ENCODE assay signal across 22 cellular contexts in genomic region chr5:50873594-50874276, GRCh38.
A peak's percentile ranks its signal among the peaks of the same experiment; 100 is the strongest.
DNase-seq lines count a peak whose midpoint lies in the region; ATAC-seq, FAIRE-seq and TF ChIP-seq lines count a peak whose summit lies in the region.
"Had no signal": no experiment of that assay in that cellular context is flagged by ENCODE, and none has a peak within 500 bp of the region (broad histone marks: within the 10 kb centered on the region; RNA-seq: fewer than 3 reads in every experiment).

No MANE protein-coding gene starts in this region.

- CTCF ChIA-PET in GM12878 (lab: Yijun Ruan, JAX) (no interaction called here), SK-N-SH (lab: Yijun Ruan, JAX) (no interaction called here)

- in situ Hi-C loops in KBM-7 (cut with MboI; ENCODE audit: low pct_unique_long_range_greater_than_20kb, low sequenced_read_pairs) (no loop called here), GM12878 (cut with MboI) (no loop called here)

- no peaks in the 10 kb centered on the region for H3K36me3 Mint-ChIP-seq in glutamatergic neuron (ENCODE audit: unreplicated experiment)
- H3K36me3 Mint-ChIP-seq: CD4-positive, CD25-positive, alpha-beta regulatory T cell had no signal

- WGBS in GM12878 (ENCODE audit: insufficient coverage, insufficient replicate concordance, low lambda C conversion rate, missing lambda C conversion rate): 0% methylated on average over 2 of the region's 2 CpGs
- 73% methylated on average over 2 of the region's 2 CpGs for WGBS in smooth muscle cell (ENCODE audit: low lambda C conversion rate)
- 21% methylated on average over 2 of the region's 2 CpGs for WGBS in SK-N-SH (ENCODE audit: low lambda C conversion rate)

- H2AFZ ChIP-seq in GM12878 (ENCODE audit: control insufficient read depth, low read depth, low read length) (no peak overlapping the region), smooth muscle cell (ENCODE audit: low read depth) (no peak overlapping the region), SK-N-SH (ENCODE audit: low read depth) (no peak overlapping the region)
- H2AFZ ChIP-seq: GM23248 had no signal

- no peak for TF ChIP-seq EP300 in GM12878 (IDR thresholded peaks at IDR 0.05; ENCODE audit: borderline replicate concordance in 1 of 2, control insufficient read depth in 1 of 2, low read depth in 2 of 2, low read length in 2 of 2)
- TF ChIP-seq EP300 in SK-N-SH (IDR thresholded peaks at IDR 0.05; ENCODE audit: borderline replicate concordance in 1 of 2, low read depth in 1 of 2, low read length in 1 of 2): no peak

- no peak overlapping the region for H3K27ac Mint-ChIP-seq in glutamatergic neuron (ENCODE audit: unreplicated experiment)
- H3K27ac Mint-ChIP-seq: B cell had no signal

- peak; percentile 55 for ATAC-seq in HG02852 (IDR thresholded peaks at IDR 0.05; ENCODE audit: unreplicated experiment)
- no peak for ATAC-seq in GM12878
- ATAC-seq: A549, K562, PC-3 had no signal

- no peaks in the 10 kb centered on the region for H3K79me2 ChIP-seq in GM12878 (ENCODE audit: control insufficient read depth, insufficient read depth, low read length)
- H3K79me2 ChIP-seq in smooth muscle cell (ENCODE audit: low read depth): no peaks in the 10 kb centered on the region
- no peaks in the 10 kb centered on the region for H3K79me2 ChIP-seq in SK-N-SH (ENCODE audit: insufficient read depth)

- intact Hi-C loops in GM12878 (cut with micrococcal nuclease; ENCODE audit: unreplicated experiment): no loop called here

- no peak for TF ChIP-seq POLR2A in GM12878 (IDR thresholded peaks at IDR 0.05; ENCODE audit: low read depth, low read length)

- peak; percentile 38 for DNase-seq in KBM-7
- no peak for DNase-seq in GM12878 (ENCODE audit: low read depth, low spot score)
- no peak for DNase-seq in smooth muscle cell (lab: John Stamatoyannopoulos, UW; ENCODE audit: unreplicated experiment)
- DNase-seq in glutamatergic neuron: no peak
- no peak for DNase-seq in SK-N-SH
- no peak for DNase-seq in H4 (ENCODE audit: low spot score)
- DNase-seq: CD4-positive, CD25-positive, alpha-beta regulatory T cell; GM23248; HCEC 1CT; NCI-H1105; NCI-H146; NCI-H2029; NCI-H345; NCI-H524; NCI-H774; PC-3; RPMI8226; SHP77 had no signal

- TF ChIP-seq CTCF in GM12878 (IDR thresholded peaks at IDR 0.05 in 2 of 3, conservative IDR thresholded peaks at IDR 0.05 in 1 of 3; ENCODE audit: control insufficient read depth in 2 of 3, extremely low read depth in 1 of 3, insufficient read depth in 1 of 3, low read depth in 3 of 3, low read length in 3 of 3) (no peak), smooth muscle cell (IDR thresholded peaks at IDR 0.05; ENCODE audit: borderline replicate concordance, insufficient read depth, poor library complexity, severe bottlenecking) (no peak), glutamatergic neuron (IDR thresholded peaks at IDR 0.05; ENCODE audit: partially characterized antibody, unreplicated experiment) (no peak), SK-N-SH (IDR thresholded peaks at IDR 0.05) (no peak)

- H3K9me3 ChIP-seq in GM12878 (replicated peaks; ENCODE audit: control insufficient read depth, insufficient read depth, low read length) (no peaks in the 10 kb centered on the region), smooth muscle cell (replicated peaks; ENCODE audit: low read depth) (no peaks in the 10 kb centered on the region), SK-N-SH (no peaks in the 10 kb centered on the region)
- H3K9me3 ChIP-seq: A549 had no signal

- TF ChIP-seq RAD21 in GM12878 (IDR thresholded peaks at IDR 0.05; ENCODE audit: insufficient read depth, low read depth, low read length) (no peak), SK-N-SH (IDR thresholded peaks at IDR 0.05; ENCODE audit: low read length) (no peak)

- H3K4me1 Mint-ChIP-seq in glutamatergic neuron (ENCODE audit: low read depth, unreplicated experiment): no peaks in the 10 kb centered on the region

- no TSS peak for BruUV-seq in GM12878 (replicated peaks; lab: Mats Ljungman, UMichigan)

- no peaks in the 10 kb centered on the region for H3K9me2 ChIP-seq in SK-N-SH

- no peaks in the 10 kb centered on the region for H3F3A ChIP-seq in smooth muscle cell (ENCODE audit: low read depth)
- no peaks in the 10 kb centered on the region for H3F3A ChIP-seq in SK-N-SH (replicated peaks; ENCODE audit: insufficient read depth)

- FAIRE-seq in GM12878 (lab: Jason Lieb, UNC): no peak
- FAIRE-seq: A549, K562 had no signal

- peaks cover 1% of the 10 kb centered on the region for H3K9me3 Mint-ChIP-seq in glutamatergic neuron (ENCODE audit: unreplicated experiment)

- H4K20me1 ChIP-seq in GM12878 (ENCODE audit: control insufficient read depth, insufficient read depth) (no peaks in the 10 kb centered on the region), smooth muscle cell (ENCODE audit: low read depth) (no peaks in the 10 kb centered on the region), SK-N-SH (ENCODE audit: insufficient read depth) (no peaks in the 10 kb centered on the region)

- peaks cover 2% of the 10 kb centered on the region for H3K27me3 Mint-ChIP-seq in glutamatergic neuron (ENCODE audit: unreplicated experiment)

- POLR2A ChIA-PET in GM12878 (lab: Charles Lee): no interaction called here
- POLR2A ChIA-PET in SK-N-SH (lab: Yijun Ruan, JAX): no interaction called here

- H3K27me3 ChIP-seq in GM12878 (replicated peaks in 1 of 2; ENCODE audit: control insufficient read depth in 2 of 2, insufficient read depth in 2 of 2, low read length in 1 of 2) (no peaks in the 10 kb centered on the region), smooth muscle cell (ENCODE audit: low read depth) (no peaks in the 10 kb centered on the region), SK-N-SH (ENCODE audit: insufficient read depth) (no peaks in the 10 kb centered on the region)

- no peaks in the 10 kb centered on the region for H3K36me3 ChIP-seq in GM12878 (ENCODE audit: control insufficient read depth in 2 of 2, insufficient read depth in 2 of 2, low read length in 1 of 2)
- no peaks in the 10 kb centered on the region for H3K36me3 ChIP-seq in smooth muscle cell (ENCODE audit: low read depth)
- H3K36me3 ChIP-seq in SK-N-SH (replicated peaks in 1 of 2; ENCODE audit: control insufficient read depth in 1 of 2, insufficient read depth in 2 of 2, low read length in 1 of 2): no peaks in the 10 kb centered on the region

- no peaks in the 10 kb centered on the region for H3K4me1 ChIP-seq in GM12878 (ENCODE audit: control insufficient read depth, insufficient read depth, low read length)
- no peaks in the 10 kb centered on the region for H3K4me1 ChIP-seq in smooth muscle cell (ENCODE audit: low read depth)
- no peaks in the 10 kb centered on the region for H3K4me1 ChIP-seq in SK-N-SH (ENCODE audit: control insufficient read depth in 1 of 2, insufficient read depth in 2 of 2, low read depth in 1 of 2, low read length in 1 of 2)
- H3K4me1 ChIP-seq: A549 had no signal

- H3K4me2 ChIP-seq in GM12878 (ENCODE audit: control insufficient read depth, insufficient read depth) (no peak overlapping the region), smooth muscle cell (no peak overlapping the region), SK-N-SH (no peak overlapping the region)
- H3K4me2 ChIP-seq: A549 had no signal

- no peak overlapping the region for H3K4me3 Mint-ChIP-seq in glutamatergic neuron (ENCODE audit: unreplicated experiment)
- H3K4me3 Mint-ChIP-seq: B cell; CD4-positive, CD25-positive, alpha-beta regulatory T cell had no signal

- no peak overlapping the region for H3K9ac ChIP-seq in GM12878 (ENCODE audit: control insufficient read depth, insufficient read depth, low read length)
- no peak overlapping the region for H3K9ac ChIP-seq in smooth muscle cell (ENCODE audit: low read depth)
- H3K9ac ChIP-seq in SK-N-SH: no peak overlapping the region
- H3K9ac ChIP-seq: GM23248 had no signal

- RAD21 ChIA-PET in GM12878 (lab: Charles Lee; ENCODE audit: unreplicated experiment): no interaction called here

- SMC1A ChIA-PET in GM12878 (lab: Charles Lee; ENCODE audit: uncharacterized antibody, unreplicated experiment): no interaction called here

- H3K27ac ChIP-seq in GM12878 (ENCODE audit: control insufficient read depth, insufficient read depth) (no peak overlapping the region), smooth muscle cell (ENCODE audit: low read depth) (peak overlapping the region; percentile 61), SK-N-SH (ENCODE audit: low read depth in 2 of 2, low read length in 1 of 2) (no peak overlapping the region)
- H3K27ac ChIP-seq: A549, GM23248 had no signal

- no peak overlapping the region for H3K4me3 ChIP-seq in GM12878
- H3K4me3 ChIP-seq in smooth muscle cell: no peak overlapping the region
- H3K4me3 ChIP-seq in SK-N-SH (ENCODE audit: low read depth in 2 of 2, low read length in 1 of 2): no peak overlapping the region
- H3K4me3 ChIP-seq: A549, GM23248, K562 had no signal

TF ChIP-seq in GM12878, 131 proteins besides CTCF, POLR2A, EP300 and RAD21 (continues in another document):
- TF ChIP-seq NFXL1 (IDR thresholded peaks at IDR 0.05; ENCODE audit: borderline replicate concordance) (no peak), MYC (IDR thresholded peaks at IDR 0.05; ENCODE audit: insufficient read depth, insufficient read length, insufficient replicate concordance, low read length, severe bottlenecking) (no peak), IKZF1 (conservative IDR thresholded peaks at IDR 0.05) (no peak), JUNB (IDR thresholded peaks at IDR 0.05) (no peak), CREB1 (IDR thresholded peaks at IDR 0.05; ENCODE audit: low read depth) (no peak), BHLHE40 (IDR thresholded peaks at IDR 0.05; ENCODE audit: borderline replicate concordance in 1 of 2, low read depth in 2 of 2, low read length in 1 of 2) (peak in 1 of 2 experiments; percentile 10; a peak in 1 of 4 replicates), FOXK2 (IDR thresholded peaks at IDR 0.05) (no peak)

TF ChIP-seq in SK-N-SH, 30 proteins besides CTCF, POLR2A, EP300 and RAD21 (continues in another document):
- no peak for TF ChIP-seq MAX (IDR thresholded peaks at IDR 0.05; ENCODE audit: low read depth)
- no peak for TF ChIP-seq SIN3A (IDR thresholded peaks at IDR 0.05; ENCODE audit: borderline replicate concordance, low read depth, low read length)
- no peak for TF ChIP-seq ELF1 (IDR thresholded peaks at IDR 0.05)
